In the genomic region with DNA sequence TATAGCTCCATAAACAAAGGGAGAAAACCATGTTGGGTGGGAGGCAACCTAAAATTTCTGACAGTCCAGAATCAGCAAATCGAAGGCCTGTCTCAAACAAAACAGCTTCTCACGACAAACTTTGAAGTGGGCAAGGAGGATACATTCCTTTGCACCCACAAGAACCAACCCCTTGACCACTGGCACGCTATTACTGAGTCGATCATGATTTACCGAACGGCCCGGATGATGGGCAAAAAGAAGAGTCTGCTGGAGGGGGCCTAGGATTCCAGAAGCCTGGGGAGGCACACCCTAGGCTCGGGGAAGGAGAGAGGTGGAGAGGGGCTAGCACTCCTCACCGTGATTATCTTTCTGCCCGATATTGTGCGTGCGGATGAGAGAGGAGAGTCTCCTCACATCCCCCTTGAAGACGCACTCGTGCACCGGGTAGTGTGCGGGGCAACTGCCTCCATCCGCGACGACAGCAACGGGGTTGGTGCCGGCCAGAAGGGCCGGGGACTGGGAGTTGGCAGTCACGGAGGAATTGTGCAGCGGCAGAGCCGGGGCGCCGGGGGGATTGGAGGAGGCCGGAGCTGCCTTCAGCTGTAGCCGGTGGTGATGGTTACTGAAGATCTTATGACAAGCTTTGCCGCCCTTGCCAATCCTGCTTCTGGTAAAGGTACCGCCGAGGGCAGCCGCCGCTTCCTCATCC, we compare ENCODE assay signal across 7 cellular contexts. TPM values are rescaled to one million over a fixed set of nuclear protein-coding genes. Genes with fewer than 3 reads are reported as not detected.
A peak's percentile ranks its signal among the peaks of the same experiment; 100 is the strongest.
DNase-seq lines count a peak whose midpoint lies in the region; ATAC-seq and TF ChIP-seq lines count a peak whose summit lies in the region.

No MANE protein-coding gene starts in this region.

- H3K4me1 Mint-ChIP-seq in naive B cell, result peaks cover 24 to 54% (median 32%) of the 10 kb centered on the region in 3 donors

- H3K36me3 ChIP-seq in tibial nerve, result no peaks in the 10 kb centered on the region

- 0 to 1% methylated on average over 30 to 33 of the region's 34 CpGs for WGBS in tibial nerve, 2 donors

- H3K9me3 ChIP-seq in tibial nerve, result no peaks in the 10 kb centered on the region

- ATAC-seq in GM21723 (IDR thresholded peaks at IDR 0.05; ENCODE audit: unreplicated experiment) (peak; percentile 35), naive B cell (ENCODE audit: low read depth in 2 of 2) (no peak)
- ATAC-seq in activated CD4-positive, CD25-positive, alpha-beta regulatory T cell treated with anti-CD3 and anti-CD28 coated beads, Interleukin-2, amount 50 U/mL, for 24 hours, result peak; percentile 10 to 14

- H3K4me3 ChIP-seq in GM12875 (ENCODE audit: low read depth, low read length), result peak overlapping the region; percentile 100
- peak overlapping the region; percentile 81 for H3K4me3 ChIP-seq in epithelial cell of esophagus (ENCODE audit: low read length)
- H3K4me3 ChIP-seq in tibial nerve, result peak overlapping the region; percentile 71 to 86 (median 78)

- H3K27ac ChIP-seq in tibial nerve, result peak overlapping the region; percentile 84 to 95 (median 92)

- DNase-seq in HuH-7.5 (ENCODE audit: low spot score) (peak; percentile 11), epithelial cell of esophagus (ENCODE audit: low read depth) (peak; percentile 21), naive B cell (peak; percentile 5), tibial nerve (ENCODE audit: low spot score in 2 of 2) (no peak)

- no peak for TF ChIP-seq EP300 in tibial nerve (IDR thresholded peaks at IDR 0.05)

- peaks cover 5% of the 10 kb centered on the region in 2 donors for H3K36me3 Mint-ChIP-seq in naive B cell

- H3K9me3 Mint-ChIP-seq in naive B cell, result peaks cover 0 to 4% (median 0%) of the 10 kb centered on the region in 7 donors

- peaks cover 0 to 59% (median 15%) of the 10 kb centered on the region in 4 donors for H3K4me1 ChIP-seq in tibial nerve

- no peaks in the 10 kb centered on the region for H3K27me3 ChIP-seq in tibial nerve

- H3K27me3 Mint-ChIP-seq in naive B cell, result no peaks in the 10 kb centered on the region

- peak overlapping the region; percentile 98 to 99 (median 99) for H3K27ac Mint-ChIP-seq in naive B cell

- H3K4me3 Mint-ChIP-seq in naive B cell, result peak overlapping the region; percentile 94 to 100 (median 99)

- TF ChIP-seq CTCF in GM12875 (IDR thresholded peaks at IDR 0.05; ENCODE audit: borderline replicate concordance, insufficient read depth, low read depth, low read length), result no peak
- TF ChIP-seq CTCF in epithelial cell of esophagus (IDR thresholded peaks at IDR 0.05; ENCODE audit: insufficient read depth, low read depth, low read length, missing control alignments), result no peak
- TF ChIP-seq CTCF in tibial nerve (IDR thresholded peaks at IDR 0.05), result no peak

- no peak for TF ChIP-seq POLR2A in tibial nerve (IDR thresholded peaks at IDR 0.05)

RNA-seq across cellular contexts. Expression of gene ANKRD13C, which starts 0.7 kb away (rescaled TPM):
- polyA plus RNA-seq in naive B cell (ENCODE audit: low read depth in 6 of 6), result 10 to 100 TPM in 5 of 6 donors, 1 to 10 TPM in 1; 9.6 to 17.2 (median 13.2) TPM
- total RNA-seq in tibial nerve, result 10 to 100 TPM; 37.0 to 42.9 (median 38.1) TPM

RNA-seq across cellular contexts. Expression of gene CTH, which starts 57.3 kb away (rescaled TPM):
- polyA plus RNA-seq in naive B cell (ENCODE audit: low read depth in 6 of 6), result 1 to 10 TPM in 4 of 6 donors, under 1 TPM in 1, not detected in 1; 0.74 to 2.2 (median 1.7) TPM
- total RNA-seq in tibial nerve, result 10 to 100 TPM in 1 of 4 donors, 1 to 10 TPM in 3; 5.7 to 12.2 (median 9.4) TPM

Comparison
In these comparisons a context has a peak if more than half of its experiments do, and no peak if none do; other contexts are left out.
1. ATAC-seq: peak in GM21723 (single experiment) and activated CD4-positive, CD25-positive, alpha-beta regulatory T cell treated with anti-CD3 and anti-CD28 coated beads, Interleukin-2, amount 50 U/mL, for 24 hours (2 of 2); none in naive B cell (0 of 2).
2. DNase-seq: peak in HuH-7.5 (single experiment), epithelial cell of esophagus (single experiment) and naive B cell (single experiment); none in tibial nerve (0 of 2).
3. Peak in every context shown above with its lines, with median percentiles within 50 percentile points of each other: H3K4me3 ChIP-seq.